In genomic region chr6:13435477-13435876, GRCh38 we compare ENCODE assay signal across 28 cellular contexts. TPM values are rescaled to one million over a fixed set of nuclear protein-coding genes. Genes with fewer than 3 reads are reported as not detected.
DNase-seq lines count a peak whose midpoint lies in the region; ATAC-seq and TF ChIP-seq lines count a peak whose summit lies in the region.
"Had no signal": no experiment of that assay in that cellular context is flagged by ENCODE, and none has a peak within 500 bp of the region (broad histone marks: within the 10 kb centered on the region; RNA-seq: fewer than 3 reads in every experiment).

No MANE protein-coding gene starts in this region.

- H3K4me1 Mint-ChIP-seq in activated CD4-positive, alpha-beta T cell treated with anti-CD3 and anti-CD28 coated beads, Interleukin-2, amount 10 ng/mL, durations not matched to agents 24 days and 14 days: peaks cover 47% of the 10 kb centered on the region
- peaks cover 64% of the 10 kb centered on the region for H3K4me1 Mint-ChIP-seq in activated naive CD8-positive, alpha-beta T cell treated with anti-CD3 and anti-CD28 coated beads, Interleukin-2, amount 10 ng/mL, durations not matched to agents 7 days and 5 days
- H3K4me1 Mint-ChIP-seq: nephron had no signal

- H3K27ac ChIP-seq in KOPT-K1 (ENCODE audit: low read depth, low read length, poor library complexity, severe bottlenecking) (peak overlapping the region; percentile 45), neutrophil (peak overlapping the region; percentile 85)
- H3K27ac ChIP-seq: 22Rv1, colonic mucosa, gastroesophageal sphincter, KMS-11, left ventricle myocardium inferior, pancreas, thyroid gland had no signal

- H3K4me3 ChIP-seq in neutrophil (ENCODE audit: low read depth in 1 of 2, low read length in 1 of 2): no peak overlapping the region
- H3K4me3 ChIP-seq: colonic mucosa, gastroesophageal sphincter, left ventricle myocardium inferior, pancreas, thyroid gland had no signal

- H3K27me3 Mint-ChIP-seq in activated CD4-positive, alpha-beta T cell treated with anti-CD3 and anti-CD28 coated beads, Interleukin-2, amount 10 ng/mL, durations not matched to agents 24 days and 14 days: no peaks in the 10 kb centered on the region
- H3K27me3 Mint-ChIP-seq in activated naive CD8-positive, alpha-beta T cell treated with anti-CD3 and anti-CD28 coated beads, Interleukin-2, amount 10 ng/mL, durations not matched to agents 7 days and 5 days: no peaks in the 10 kb centered on the region

- no peaks in the 10 kb centered on the region for H3K27me3 ChIP-seq in neutrophil
- H3K27me3 ChIP-seq: colonic mucosa, gastroesophageal sphincter, pancreas, thyroid gland had no signal

- TF ChIP-seq CTCF in neutrophil (IDR thresholded peaks at IDR 0.05): no peak

- H3K4me1 ChIP-seq in neutrophil (ENCODE audit: control insufficient read depth in 1 of 2, insufficient read depth in 1 of 2, low read depth in 1 of 2, low read length in 1 of 2): peaks cover 69 to 72% of the 10 kb centered on the region in 2 experiments
- H3K4me1 ChIP-seq: colonic mucosa, thyroid gland had no signal

- ATAC-seq in activated naive CD8-positive, alpha-beta T cell treated with anti-CD3 and anti-CD28 coated beads, Interleukin-2, amount 10 ng/mL, durations not matched to agents 7 days and 5 days (ENCODE audit: low read depth): no peak
- no peak for ATAC-seq in HG03571 (IDR thresholded peaks at IDR 0.05; ENCODE audit: unreplicated experiment)
- ATAC-seq: activated CD4-positive, CD25-positive, alpha-beta regulatory T cell treated with anti-CD3 and anti-CD28 coated beads, Interleukin-2, amount 50 U/mL, for 24 hours; gastroesophageal sphincter; Panc1; pancreas had no signal

- peaks cover 10% of the 10 kb centered on the region for H3K9me3 ChIP-seq in KOPT-K1 (ENCODE audit: insufficient read depth, low read length, poor library complexity, severe bottlenecking)
- no peaks in the 10 kb centered on the region for H3K9me3 ChIP-seq in neutrophil
- H3K9me3 ChIP-seq: colonic mucosa, gastroesophageal sphincter, pancreas, thyroid gland had no signal

- peaks cover 9% of the 10 kb centered on the region for H3K9me3 Mint-ChIP-seq in activated CD4-positive, alpha-beta T cell treated with anti-CD3 and anti-CD28 coated beads, Interleukin-2, amount 10 ng/mL, durations not matched to agents 24 days and 14 days
- peaks cover 2% of the 10 kb centered on the region for H3K9me3 Mint-ChIP-seq in activated naive CD8-positive, alpha-beta T cell treated with anti-CD3 and anti-CD28 coated beads, Interleukin-2, amount 10 ng/mL, durations not matched to agents 7 days and 5 days

- H3K4me3 Mint-ChIP-seq in activated CD4-positive, alpha-beta T cell treated with anti-CD3 and anti-CD28 coated beads, Interleukin-2, amount 10 ng/mL, durations not matched to agents 24 days and 14 days: peak overlapping the region; percentile 51
- H3K4me3 Mint-ChIP-seq in activated naive CD8-positive, alpha-beta T cell treated with anti-CD3 and anti-CD28 coated beads, Interleukin-2, amount 10 ng/mL, durations not matched to agents 7 days and 5 days: peak overlapping the region; percentile 68
- H3K4me3 Mint-ChIP-seq: mesothelial cell of epicardium, nephron had no signal

- peak overlapping the region; percentile 54 for H3K27ac Mint-ChIP-seq in activated CD4-positive, alpha-beta T cell treated with anti-CD3 and anti-CD28 coated beads, Interleukin-2, amount 10 ng/mL, durations not matched to agents 24 days and 14 days
- H3K27ac Mint-ChIP-seq in activated naive CD8-positive, alpha-beta T cell treated with anti-CD3 and anti-CD28 coated beads, Interleukin-2, amount 10 ng/mL, durations not matched to agents 7 days and 5 days: peak overlapping the region; percentile 89
- H3K27ac Mint-ChIP-seq: mesothelial cell of epicardium, nephron had no signal

- intact Hi-C loops in activated CD4-positive, alpha-beta T cell treated with anti-CD3 and anti-CD28 coated beads, Interleukin-2, amount 10 ng/mL, durations not matched to agents 24 days and 14 days (cut with micrococcal nuclease): no loop called here

- DNase-seq in activated CD4-positive, alpha-beta T cell treated with anti-CD3 and anti-CD28 coated beads, Interleukin-2, amount 10 ng/mL, durations not matched to agents 24 days and 14 days: no peak
- no peak for DNase-seq in activated CD4-positive, alpha-beta T cell treated with anti-CD3 and anti-CD28 coated beads, Interleukin-2, amount 50 U/mL, for 1 hour
- no peak for DNase-seq in activated naive CD8-positive, alpha-beta T cell treated with anti-CD3 and anti-CD28 coated beads, Interleukin-2, amount 10 ng/mL, durations not matched to agents 7 days and 5 days
- DNase-seq in COLO829 (ENCODE audit: low spot score): no peak
- DNase-seq in NCI-H187 (lab: John Stamatoyannopoulos, UW): no peak
- DNase-seq: activated effector memory CD4-positive, alpha-beta T cell treated with anti-CD3 and anti-CD28 coated beads, Interleukin-2, amount 50 U/mL, for 16 hours; amygdala; colonic mucosa; hypothalamus; left ventricle myocardium inferior; NCI-H146; NCI-H2171; NCI-H510A treated with DMSO at 0.1 percent for 48 hours; pancreas; SIG-M5; stimulated activated CD4-positive, alpha-beta T cell treated with anti-CD3 and anti-CD28 coated beads, Interleukin-2, amount 100 ng/mL, for 48 hours; stimulated activated naive CD4-positive, alpha-beta T cell; thyroid gland had no signal

- no peaks in the 10 kb centered on the region for H3K36me3 ChIP-seq in KOPT-K1 (ENCODE audit: insufficient read depth, low read length)
- no peaks in the 10 kb centered on the region for H3K36me3 ChIP-seq in neutrophil
- H3K36me3 ChIP-seq: colonic mucosa, gastroesophageal sphincter, left ventricle myocardium inferior, pancreas, thyroid gland had no signal

- POLR2A ChIA-PET in activated naive CD8-positive, alpha-beta T cell treated with anti-CD3 and anti-CD28 coated beads, Interleukin-2, amount 10 ng/mL, durations not matched to agents 7 days and 5 days (lab: Charles Lee): interaction anchor here (1.1 to 1.2 kb wide), 2 partner anchors 9 to 97 kb away, joined by 3 read pairs; no protein-coding TSS in a partner anchor

- H3K36me3 Mint-ChIP-seq in activated CD4-positive, alpha-beta T cell treated with anti-CD3 and anti-CD28 coated beads, Interleukin-2, amount 10 ng/mL, durations not matched to agents 24 days and 14 days (ENCODE audit: low read depth): peaks cover 21% of the 10 kb centered on the region
- H3K36me3 Mint-ChIP-seq in activated naive CD8-positive, alpha-beta T cell treated with anti-CD3 and anti-CD28 coated beads, Interleukin-2, amount 10 ng/mL, durations not matched to agents 7 days and 5 days: peaks cover 15% of the 10 kb centered on the region
- H3K36me3 Mint-ChIP-seq: mesothelial cell of epicardium had no signal

RNA-seq across cellular contexts. Expression of gene GFOD1, which starts 51.9 kb away (rescaled TPM):
- 9.8 and 10.2 TPM in 2 replicates for total RNA-seq in activated CD4-positive, alpha-beta T cell treated with anti-CD3 and anti-CD28 coated beads, Interleukin-2, amount 10 ng/mL, durations not matched to agents 24 days and 14 days
- 1 to 10 TPM; 5.2 to 5.9 TPM for total RNA-seq in activated naive CD8-positive, alpha-beta T cell treated with anti-CD3 and anti-CD28 coated beads, Interleukin-2, amount 10 ng/mL, durations not matched to agents 7 days and 5 days
